2 cellular contexts compared by ENCODE assay signal in genomic region chr10:5647507-5648240, GRCh38.
TF ChIP-seq lines count a peak whose summit lies in the region.

No MANE protein-coding gene starts in this region.

TF ChIP-seq in HEK293, 187 proteins besides CTCF, POLR2A, EP300 and RAD21:
- TF ChIP-seq ZBTB49 (tag by site-specific recombination; IDR thresholded peaks at IDR 0.05; ENCODE audit: low read depth) (no peak), EGR2 (tag by site-specific recombination; IDR thresholded peaks at IDR 0.05; ENCODE audit: low read depth) (peak; percentile 71; the same call in 1 of the 2 replicates), ZNF114 (tag by site-specific recombination; IDR thresholded peaks at IDR 0.05) (no peak), ZEB2 (tag by site-specific recombination; IDR thresholded peaks at IDR 0.05) (0 out of 2 replicates have a peak, but pooled peaks have one; percentile 13), ZFHX2 (tag by site-specific recombination; conservative IDR thresholded peaks at IDR 0.05) (peak; percentile 68)

TF ChIP-seq in K562, 482 proteins besides CTCF, POLR2A, EP300 and RAD21:
- no peak for TF ChIP-seq ZBTB34 (CRISPR knock-in tag; IDR thresholded peaks at IDR 0.05)
- TF ChIP-seq MAFK (IDR thresholded peaks at IDR 0.05; ENCODE audit: low read length): no peak
- TF ChIP-seq ZC3H8 (IDR thresholded peaks at IDR 0.05): no peak
- TF ChIP-seq WHSC1 (IDR thresholded peaks at IDR 0.05; ENCODE audit: low read length): no peak
- peak; percentile 66 for TF ChIP-seq EGR1 (conservative IDR thresholded peaks at IDR 0.05)
- TF ChIP-seq TEAD4 (IDR thresholded peaks at IDR 0.05; ENCODE audit: low read length): 0 out of 2 replicates have a peak, but pooled peaks have one; percentile 7
- TF ChIP-seq TEAD4 (CRISPR knock-in tag; IDR thresholded peaks at IDR 0.05; ENCODE audit: borderline replicate concordance): no peak
- no peak for TF ChIP-seq NFE2 (IDR thresholded peaks at IDR 0.05; ENCODE audit: low read depth)
